Comparison of ENCODE assay signal across 1 cellular context in the genomic region with DNA sequence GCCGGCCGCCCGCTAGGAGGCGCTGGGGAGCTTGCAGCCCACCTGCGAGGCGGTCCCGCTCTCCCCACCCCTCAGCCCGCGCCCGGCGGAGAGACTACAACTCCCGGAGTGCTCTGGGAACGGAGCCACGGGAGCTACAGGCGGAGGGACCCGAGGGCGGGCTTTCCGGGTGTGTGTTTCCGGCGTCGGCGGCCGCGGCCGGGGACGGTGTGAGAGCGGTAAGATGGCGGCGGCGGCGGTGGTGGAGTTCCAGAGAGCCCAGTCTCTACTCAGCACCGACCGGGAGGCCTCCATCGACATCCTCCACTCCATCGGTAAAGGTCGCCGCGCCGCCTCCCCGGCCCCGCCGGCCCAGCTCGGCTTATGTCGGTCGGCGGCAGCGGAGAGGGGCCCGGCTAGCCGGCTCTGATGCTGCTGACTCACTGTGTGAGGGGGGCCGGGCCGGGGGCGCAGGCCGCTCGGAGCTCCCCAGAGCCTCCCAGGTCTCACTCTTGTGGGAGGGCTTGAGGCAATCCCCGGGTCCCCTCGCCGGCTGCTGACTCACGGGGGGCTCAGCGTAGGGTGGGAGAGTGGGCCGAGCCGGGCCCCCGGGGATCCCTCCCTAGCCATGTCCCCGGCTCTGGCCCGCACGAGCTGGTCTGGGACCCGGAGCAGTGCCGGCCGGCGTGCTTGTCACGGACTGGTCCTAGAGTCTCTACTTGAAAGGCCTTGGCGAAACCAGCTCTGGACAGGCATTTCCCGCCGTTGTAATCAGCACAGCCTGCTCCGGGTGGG.
TF ChIP-seq lines count a peak whose summit lies in the region.

A gene (plus strand): TSS at position 210 of the 774 bp plus-strand sequence. CDS start 14 bp downstream, at position 224.

TF ChIP-seq in K562, 482 proteins besides CTCF, POLR2A, EP300 and RAD21 (continued from another document and continues in another):
- TF ChIP-seq, protein P1, sequence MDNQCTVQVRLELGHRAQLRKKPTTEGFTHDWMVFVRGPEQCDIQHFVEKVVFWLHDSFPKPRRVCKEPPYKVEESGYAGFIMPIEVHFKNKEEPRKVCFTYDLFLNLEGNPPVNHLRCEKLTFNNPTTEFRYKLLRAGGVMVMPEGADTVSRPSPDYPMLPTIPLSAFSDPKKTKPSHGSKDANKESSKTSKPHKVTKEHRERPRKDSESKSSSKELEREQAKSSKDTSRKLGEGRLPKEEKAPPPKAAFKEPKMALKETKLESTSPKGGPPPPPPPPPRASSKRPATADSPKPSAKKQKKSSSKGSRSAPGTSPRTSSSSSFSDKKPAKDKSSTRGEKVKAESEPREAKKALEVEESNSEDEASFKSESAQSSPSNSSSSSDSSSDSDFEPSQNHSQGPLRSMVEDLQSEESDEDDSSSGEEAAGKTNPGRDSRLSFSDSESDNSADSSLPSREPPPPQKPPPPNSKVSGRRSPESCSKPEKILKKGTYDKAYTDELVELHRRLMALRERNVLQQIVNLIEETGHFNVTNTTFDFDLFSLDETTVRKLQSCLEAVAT (IDR thresholded peaks at IDR 0.05): no peak
- no peak for TF ChIP-seq COPS2 (conservative IDR thresholded peaks at IDR 0.05)
- no peak for TF ChIP-seq CBX3 (IDR thresholded peaks at IDR 0.05; ENCODE audit: borderline replicate concordance in 1 of 2, low read length in 2 of 2)
- peak; percentile 38 for TF ChIP-seq NFIC (IDR thresholded peaks at IDR 0.05)
- TF ChIP-seq NFATC3 (IDR thresholded peaks at IDR 0.05): no peak
- no peak for TF ChIP-seq MCM7 (IDR thresholded peaks at IDR 0.05)
- peak; percentile 19 for TF ChIP-seq NFYB (IDR thresholded peaks at IDR 0.05; ENCODE audit: extremely low read depth, insufficient read length)
- TF ChIP-seq DNMT1 (IDR thresholded peaks at IDR 0.05): no peak
- TF ChIP-seq, protein P2, sequence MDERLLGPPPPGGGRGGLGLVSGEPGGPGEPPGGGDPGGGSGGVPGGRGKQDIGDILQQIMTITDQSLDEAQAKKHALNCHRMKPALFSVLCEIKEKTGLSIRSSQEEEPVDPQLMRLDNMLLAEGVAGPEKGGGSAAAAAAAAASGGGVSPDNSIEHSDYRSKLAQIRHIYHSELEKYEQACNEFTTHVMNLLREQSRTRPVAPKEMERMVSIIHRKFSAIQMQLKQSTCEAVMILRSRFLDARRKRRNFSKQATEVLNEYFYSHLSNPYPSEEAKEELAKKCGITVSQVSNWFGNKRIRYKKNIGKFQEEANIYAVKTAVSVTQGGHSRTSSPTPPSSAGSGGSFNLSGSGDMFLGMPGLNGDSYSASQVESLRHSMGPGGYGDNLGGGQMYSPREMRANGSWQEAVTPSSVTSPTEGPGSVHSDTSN (CRISPR knock-in tag; IDR thresholded peaks at IDR 0.05; ENCODE audit: low read depth): no peak
- TF ChIP-seq, protein P2 (tag; conservative IDR thresholded peaks at IDR 0.05; ENCODE audit: low read depth): no peak
- TF ChIP-seq, protein P3, sequence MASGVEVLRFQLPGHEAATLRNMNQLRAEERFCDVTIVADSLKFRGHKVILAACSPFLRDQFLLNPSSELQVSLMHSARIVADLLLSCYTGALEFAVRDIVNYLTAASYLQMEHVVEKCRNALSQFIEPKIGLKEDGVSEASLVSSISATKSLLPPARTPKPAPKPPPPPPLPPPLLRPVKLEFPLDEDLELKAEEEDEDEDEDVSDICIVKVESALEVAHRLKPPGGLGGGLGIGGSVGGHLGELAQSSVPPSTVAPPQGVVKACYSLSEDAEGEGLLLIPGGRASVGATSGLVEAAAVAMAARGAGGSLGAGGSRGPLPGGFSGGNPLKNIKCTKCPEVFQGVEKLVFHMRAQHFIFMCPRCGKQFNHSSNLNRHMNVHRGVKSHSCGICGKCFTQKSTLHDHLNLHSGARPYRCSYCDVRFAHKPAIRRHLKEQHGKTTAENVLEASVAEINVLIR (CRISPR knock-in tag; IDR thresholded peaks at IDR 0.05): peak; percentile 36; the same call in 1 of the 2 replicates
- TF ChIP-seq TAF7 (tag; IDR thresholded peaks at IDR 0.05): peak; percentile 74
- TF ChIP-seq ZNF23 (CRISPR knock-in tag; IDR thresholded peaks at IDR 0.05): no peak
- peak; percentile 86 to 90 for TF ChIP-seq MAZ (CRISPR knock-in tag; conservative IDR thresholded peaks at IDR 0.05 in 1 of 2, IDR thresholded peaks at IDR 0.05 in 1 of 2)
- TF ChIP-seq TBP (optimal IDR thresholded peaks at IDR 0.05; ENCODE audit: low read depth, low read length): peak; percentile 86
- no peak for TF ChIP-seq ZKSCAN1 (IDR thresholded peaks at IDR 0.05; ENCODE audit: low read depth, low read length)
- TF ChIP-seq ZC3H8 (IDR thresholded peaks at IDR 0.05): no peak
- TF ChIP-seq ZNF77 (CRISPR knock-in tag; IDR thresholded peaks at IDR 0.05): no peak
- TF ChIP-seq, protein P4, sequence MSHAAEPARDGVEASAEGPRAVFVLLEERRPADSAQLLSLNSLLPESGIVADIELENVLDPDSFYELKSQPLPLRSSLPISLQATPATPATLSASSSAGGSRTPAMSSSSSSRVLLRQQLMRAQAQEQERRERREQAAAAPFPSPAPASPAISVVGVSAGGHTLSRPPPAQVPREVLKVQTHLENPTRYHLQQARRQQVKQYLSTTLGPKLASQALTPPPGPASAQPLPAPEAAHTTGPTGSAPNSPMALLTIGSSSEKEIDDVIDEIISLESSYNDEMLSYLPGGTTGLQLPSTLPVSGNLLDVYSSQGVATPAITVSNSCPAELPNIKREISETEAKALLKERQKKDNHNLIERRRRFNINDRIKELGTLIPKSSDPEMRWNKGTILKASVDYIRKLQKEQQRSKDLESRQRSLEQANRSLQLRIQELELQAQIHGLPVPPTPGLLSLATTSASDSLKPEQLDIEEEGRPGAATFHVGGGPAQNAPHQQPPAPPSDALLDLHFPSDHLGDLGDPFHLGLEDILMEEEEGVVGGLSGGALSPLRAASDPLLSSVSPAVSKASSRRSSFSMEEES (CRISPR knock-in tag; IDR thresholded peaks at IDR 0.05): no peak
- TF ChIP-seq FIP1L1 (IDR thresholded peaks at IDR 0.05; ENCODE audit: low read depth, low read length, poor library complexity, severe bottlenecking): peak; percentile 95
- TF ChIP-seq PTRF (tag; IDR thresholded peaks at IDR 0.05): no peak
- TF ChIP-seq, protein P5, sequence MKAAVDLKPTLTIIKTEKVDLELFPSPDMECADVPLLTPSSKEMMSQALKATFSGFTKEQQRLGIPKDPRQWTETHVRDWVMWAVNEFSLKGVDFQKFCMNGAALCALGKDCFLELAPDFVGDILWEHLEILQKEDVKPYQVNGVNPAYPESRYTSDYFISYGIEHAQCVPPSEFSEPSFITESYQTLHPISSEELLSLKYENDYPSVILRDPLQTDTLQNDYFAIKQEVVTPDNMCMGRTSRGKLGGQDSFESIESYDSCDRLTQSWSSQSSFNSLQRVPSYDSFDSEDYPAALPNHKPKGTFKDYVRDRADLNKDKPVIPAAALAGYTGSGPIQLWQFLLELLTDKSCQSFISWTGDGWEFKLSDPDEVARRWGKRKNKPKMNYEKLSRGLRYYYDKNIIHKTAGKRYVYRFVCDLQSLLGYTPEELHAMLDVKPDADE (conservative IDR thresholded peaks at IDR 0.05; ENCODE audit: control insufficient read depth, low read depth, low read length): peak; percentile 99
- no peak for TF ChIP-seq CCAR2 (IDR thresholded peaks at IDR 0.05; ENCODE audit: low read depth, low read length)
- TF ChIP-seq, protein P6, sequence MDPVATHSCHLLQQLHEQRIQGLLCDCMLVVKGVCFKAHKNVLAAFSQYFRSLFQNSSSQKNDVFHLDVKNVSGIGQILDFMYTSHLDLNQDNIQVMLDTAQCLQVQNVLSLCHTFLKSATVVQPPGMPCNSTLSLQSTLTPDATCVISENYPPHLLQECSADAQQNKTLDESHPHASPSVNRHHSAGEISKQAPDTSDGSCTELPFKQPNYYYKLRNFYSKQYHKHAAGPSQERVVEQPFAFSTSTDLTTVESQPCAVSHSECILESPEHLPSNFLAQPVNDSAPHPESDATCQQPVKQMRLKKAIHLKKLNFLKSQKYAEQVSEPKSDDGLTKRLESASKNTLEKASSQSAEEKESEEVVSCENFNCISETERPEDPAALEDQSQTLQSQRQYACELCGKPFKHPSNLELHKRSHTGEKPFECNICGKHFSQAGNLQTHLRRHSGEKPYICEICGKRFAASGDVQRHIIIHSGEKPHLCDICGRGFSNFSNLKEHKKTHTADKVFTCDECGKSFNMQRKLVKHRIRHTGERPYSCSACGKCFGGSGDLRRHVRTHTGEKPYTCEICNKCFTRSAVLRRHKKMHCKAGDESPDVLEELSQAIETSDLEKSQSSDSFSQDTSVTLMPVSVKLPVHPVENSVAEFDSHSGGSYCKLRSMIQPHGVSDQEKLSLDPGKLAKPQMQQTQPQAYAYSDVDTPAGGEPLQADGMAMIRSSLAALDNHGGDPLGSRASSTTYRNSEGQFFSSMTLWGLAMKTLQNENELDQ (CRISPR knock-in tag; IDR thresholded peaks at IDR 0.05; ENCODE audit: borderline replicate concordance): no peak
- peak; percentile 7 for TF ChIP-seq RBM25 (IDR thresholded peaks at IDR 0.05; ENCODE audit: low read depth, low read length, severe bottlenecking)
- TF ChIP-seq KDM2B (CRISPR knock-in tag; IDR thresholded peaks at IDR 0.05): no peak
- TF ChIP-seq, protein P7, sequence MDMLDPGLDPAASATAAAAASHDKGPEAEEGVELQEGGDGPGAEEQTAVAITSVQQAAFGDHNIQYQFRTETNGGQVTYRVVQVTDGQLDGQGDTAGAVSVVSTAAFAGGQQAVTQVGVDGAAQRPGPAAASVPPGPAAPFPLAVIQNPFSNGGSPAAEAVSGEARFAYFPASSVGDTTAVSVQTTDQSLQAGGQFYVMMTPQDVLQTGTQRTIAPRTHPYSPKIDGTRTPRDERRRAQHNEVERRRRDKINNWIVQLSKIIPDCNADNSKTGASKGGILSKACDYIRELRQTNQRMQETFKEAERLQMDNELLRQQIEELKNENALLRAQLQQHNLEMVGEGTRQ (CRISPR knock-in tag; IDR thresholded peaks at IDR 0.05): no peak
- TF ChIP-seq NFE2L1 (tag; IDR thresholded peaks at IDR 0.05; ENCODE audit: borderline replicate concordance, low read depth): no peak
- TF ChIP-seq SRSF7 (optimal IDR thresholded peaks at IDR 0.05; ENCODE audit: low read depth, low read length): no peak
- no peak for TF ChIP-seq ZNF282 (CRISPR knock-in tag; IDR thresholded peaks at IDR 0.05)
- TF ChIP-seq, protein P8, sequence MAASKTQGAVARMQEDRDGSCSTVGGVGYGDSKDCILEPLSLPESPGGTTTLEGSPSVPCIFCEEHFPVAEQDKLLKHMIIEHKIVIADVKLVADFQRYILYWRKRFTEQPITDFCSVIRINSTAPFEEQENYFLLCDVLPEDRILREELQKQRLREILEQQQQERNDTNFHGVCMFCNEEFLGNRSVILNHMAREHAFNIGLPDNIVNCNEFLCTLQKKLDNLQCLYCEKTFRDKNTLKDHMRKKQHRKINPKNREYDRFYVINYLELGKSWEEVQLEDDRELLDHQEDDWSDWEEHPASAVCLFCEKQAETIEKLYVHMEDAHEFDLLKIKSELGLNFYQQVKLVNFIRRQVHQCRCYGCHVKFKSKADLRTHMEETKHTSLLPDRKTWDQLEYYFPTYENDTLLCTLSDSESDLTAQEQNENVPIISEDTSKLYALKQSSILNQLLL (CRISPR knock-in tag; IDR thresholded peaks at IDR 0.05; ENCODE audit: borderline replicate concordance): no peak
- TF ChIP-seq RBFOX2 (IDR thresholded peaks at IDR 0.05; ENCODE audit: low read depth, low read length): peak; percentile 96
- TF ChIP-seq, protein P9, sequence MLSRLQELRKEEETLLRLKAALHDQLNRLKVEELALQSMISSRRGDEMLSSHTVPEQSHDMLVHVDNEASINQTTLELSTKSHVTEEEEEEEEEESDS (CRISPR knock-in tag; IDR thresholded peaks at IDR 0.05): no peak
- TF ChIP-seq ZFP30 (CRISPR knock-in tag; IDR thresholded peaks at IDR 0.05; ENCODE audit: borderline replicate concordance): no peak
- no peak for TF ChIP-seq RUNX1 (IDR thresholded peaks at IDR 0.05; ENCODE audit: low read depth)
- TF ChIP-seq BCL6 (CRISPR knock-in tag; IDR thresholded peaks at IDR 0.05): no peak
- no peak for TF ChIP-seq MCM2 (IDR thresholded peaks at IDR 0.05; ENCODE audit: low read depth)
- no peak for TF ChIP-seq TEAD2 (tag; IDR thresholded peaks at IDR 0.05)
- no peak for TF ChIP-seq TRIM28 (IDR thresholded peaks at IDR 0.05)
- TF ChIP-seq KDM1A (IDR thresholded peaks at IDR 0.05): no peak
- no peak for TF ChIP-seq PHF21A (IDR thresholded peaks at IDR 0.05; ENCODE audit: borderline replicate concordance, low read depth)
- TF ChIP-seq, protein P10, sequence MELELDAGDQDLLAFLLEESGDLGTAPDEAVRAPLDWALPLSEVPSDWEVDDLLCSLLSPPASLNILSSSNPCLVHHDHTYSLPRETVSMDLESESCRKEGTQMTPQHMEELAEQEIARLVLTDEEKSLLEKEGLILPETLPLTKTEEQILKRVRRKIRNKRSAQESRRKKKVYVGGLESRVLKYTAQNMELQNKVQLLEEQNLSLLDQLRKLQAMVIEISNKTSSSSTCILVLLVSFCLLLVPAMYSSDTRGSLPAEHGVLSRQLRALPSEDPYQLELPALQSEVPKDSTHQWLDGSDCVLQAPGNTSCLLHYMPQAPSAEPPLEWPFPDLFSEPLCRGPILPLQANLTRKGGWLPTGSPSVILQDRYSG (tag; conservative IDR thresholded peaks at IDR 0.05; ENCODE audit: low read depth): no peak
- TF ChIP-seq ZBTB8A (IDR thresholded peaks at IDR 0.05; ENCODE audit: partially characterized antibody): no peak
- TF ChIP-seq, protein P11, sequence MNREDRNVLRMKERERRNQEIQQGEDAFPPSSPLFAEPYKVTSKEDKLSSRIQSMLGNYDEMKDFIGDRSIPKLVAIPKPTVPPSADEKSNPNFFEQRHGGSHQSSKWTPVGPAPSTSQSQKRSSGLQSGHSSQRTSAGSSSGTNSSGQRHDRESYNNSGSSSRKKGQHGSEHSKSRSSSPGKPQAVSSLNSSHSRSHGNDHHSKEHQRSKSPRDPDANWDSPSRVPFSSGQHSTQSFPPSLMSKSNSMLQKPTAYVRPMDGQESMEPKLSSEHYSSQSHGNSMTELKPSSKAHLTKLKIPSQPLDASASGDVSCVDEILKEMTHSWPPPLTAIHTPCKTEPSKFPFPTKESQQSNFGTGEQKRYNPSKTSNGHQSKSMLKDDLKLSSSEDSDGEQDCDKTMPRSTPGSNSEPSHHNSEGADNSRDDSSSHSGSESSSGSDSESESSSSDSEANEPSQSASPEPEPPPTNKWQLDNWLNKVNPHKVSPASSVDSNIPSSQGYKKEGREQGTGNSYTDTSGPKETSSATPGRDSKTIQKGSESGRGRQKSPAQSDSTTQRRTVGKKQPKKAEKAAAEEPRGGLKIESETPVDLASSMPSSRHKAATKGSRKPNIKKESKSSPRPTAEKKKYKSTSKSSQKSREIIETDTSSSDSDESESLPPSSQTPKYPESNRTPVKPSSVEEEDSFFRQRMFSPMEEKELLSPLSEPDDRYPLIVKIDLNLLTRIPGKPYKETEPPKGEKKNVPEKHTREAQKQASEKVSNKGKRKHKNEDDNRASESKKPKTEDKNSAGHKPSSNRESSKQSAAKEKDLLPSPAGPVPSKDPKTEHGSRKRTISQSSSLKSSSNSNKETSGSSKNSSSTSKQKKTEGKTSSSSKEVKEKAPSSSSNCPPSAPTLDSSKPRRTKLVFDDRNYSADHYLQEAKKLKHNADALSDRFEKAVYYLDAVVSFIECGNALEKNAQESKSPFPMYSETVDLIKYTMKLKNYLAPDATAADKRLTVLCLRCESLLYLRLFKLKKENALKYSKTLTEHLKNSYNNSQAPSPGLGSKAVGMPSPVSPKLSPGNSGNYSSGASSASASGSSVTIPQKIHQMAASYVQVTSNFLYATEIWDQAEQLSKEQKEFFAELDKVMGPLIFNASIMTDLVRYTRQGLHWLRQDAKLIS (CRISPR knock-in tag; IDR thresholded peaks at IDR 0.05): peak; percentile 66; the same call in 1 of the 2 replicates
